In the genomic region with DNA sequence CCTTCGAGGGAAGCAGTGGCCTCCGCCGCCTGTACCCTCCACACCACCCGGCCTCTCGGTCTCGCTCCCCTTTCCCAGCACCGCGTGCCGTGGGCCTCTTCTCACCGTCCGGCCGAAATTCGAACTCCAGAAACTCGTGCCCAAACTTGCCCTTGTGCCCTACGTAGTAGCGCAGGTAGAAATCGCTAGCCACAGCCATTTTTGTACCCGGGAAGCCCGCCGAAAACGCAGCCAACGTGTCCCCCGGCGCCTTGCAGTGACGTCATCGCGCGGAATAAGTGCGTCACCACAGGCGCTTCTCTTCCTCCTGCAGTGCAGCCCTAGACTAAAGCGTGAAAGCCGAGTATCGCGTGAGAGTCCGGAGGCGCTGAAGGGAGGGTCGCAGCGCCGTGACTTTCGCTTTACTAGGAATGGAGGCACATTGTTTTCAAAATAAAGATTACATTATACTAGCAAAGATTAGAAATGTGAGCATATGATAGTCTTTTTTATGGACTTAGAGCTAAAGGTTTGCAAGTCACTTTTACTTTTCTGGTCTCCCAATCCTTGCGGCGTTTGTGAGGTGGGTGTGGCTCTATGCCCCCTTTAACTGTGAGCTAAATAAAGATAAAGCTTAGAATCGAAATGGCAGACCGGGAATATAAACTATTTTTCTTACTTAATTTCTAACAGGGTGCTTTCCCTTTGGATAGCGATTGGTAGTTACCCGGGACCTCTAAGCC, we compare ENCODE assay signal across 1 cellular context.
TF ChIP-seq lines count a peak whose summit lies in the region.

A gene (minus strand): TSS at position 276 of the 722 bp plus-strand sequence. CDS start 77 bp downstream, at position 199.

TF ChIP-seq in GM12878, 131 proteins besides CTCF, POLR2A, EP300 and RAD21 (continued from another document and continues in another):
- TF ChIP-seq, protein P1, sequence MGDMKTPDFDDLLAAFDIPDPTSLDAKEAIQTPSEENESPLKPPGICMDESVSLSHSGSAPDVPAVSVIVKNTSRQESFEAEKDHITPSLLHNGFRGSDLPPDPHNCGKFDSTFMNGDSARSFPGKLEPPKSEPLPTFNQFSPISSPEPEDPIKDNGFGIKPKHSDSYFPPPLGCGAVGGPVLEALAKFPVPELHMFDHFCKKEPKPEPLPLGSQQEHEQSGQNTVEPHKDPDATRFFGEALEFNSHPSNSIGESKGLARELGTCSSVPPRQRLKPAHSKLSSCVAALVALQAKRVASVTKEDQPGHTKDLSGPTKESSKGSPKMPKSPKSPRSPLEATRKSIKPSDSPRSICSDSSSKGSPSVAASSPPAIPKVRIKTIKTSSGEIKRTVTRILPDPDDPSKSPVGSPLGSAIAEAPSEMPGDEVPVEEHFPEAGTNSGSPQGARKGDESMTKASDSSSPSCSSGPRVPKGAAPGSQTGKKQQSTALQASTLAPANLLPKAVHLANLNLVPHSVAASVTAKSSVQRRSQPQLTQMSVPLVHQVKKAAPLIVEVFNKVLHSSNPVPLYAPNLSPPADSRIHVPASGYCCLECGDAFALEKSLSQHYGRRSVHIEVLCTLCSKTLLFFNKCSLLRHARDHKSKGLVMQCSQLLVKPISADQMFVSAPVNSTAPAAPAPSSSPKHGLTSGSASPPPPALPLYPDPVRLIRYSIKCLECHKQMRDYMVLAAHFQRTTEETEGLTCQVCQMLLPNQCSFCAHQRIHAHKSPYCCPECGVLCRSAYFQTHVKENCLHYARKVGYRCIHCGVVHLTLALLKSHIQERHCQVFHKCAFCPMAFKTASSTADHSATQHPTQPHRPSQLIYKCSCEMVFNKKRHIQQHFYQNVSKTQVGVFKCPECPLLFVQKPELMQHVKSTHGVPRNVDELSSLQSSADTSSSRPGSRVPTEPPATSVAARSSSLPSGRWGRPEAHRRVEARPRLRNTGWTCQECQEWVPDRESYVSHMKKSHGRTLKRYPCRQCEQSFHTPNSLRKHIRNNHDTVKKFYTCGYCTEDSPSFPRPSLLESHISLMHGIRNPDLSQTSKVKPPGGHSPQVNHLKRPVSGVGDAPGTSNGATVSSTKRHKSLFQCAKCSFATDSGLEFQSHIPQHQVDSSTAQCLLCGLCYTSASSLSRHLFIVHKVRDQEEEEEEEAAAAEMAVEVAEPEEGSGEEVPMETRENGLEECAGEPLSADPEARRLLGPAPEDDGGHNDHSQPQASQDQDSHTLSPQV (IDR thresholded peaks at IDR 0.05), result no peak
- TF ChIP-seq SIN3A (IDR thresholded peaks at IDR 0.05; ENCODE audit: low read depth, low read length), result peak; percentile 91
- peak; percentile 62 for TF ChIP-seq GABPA (IDR thresholded peaks at IDR 0.05; ENCODE audit: low read depth)
- no peak for TF ChIP-seq SMARCA5 (IDR thresholded peaks at IDR 0.05)
- TF ChIP-seq, protein P2, sequence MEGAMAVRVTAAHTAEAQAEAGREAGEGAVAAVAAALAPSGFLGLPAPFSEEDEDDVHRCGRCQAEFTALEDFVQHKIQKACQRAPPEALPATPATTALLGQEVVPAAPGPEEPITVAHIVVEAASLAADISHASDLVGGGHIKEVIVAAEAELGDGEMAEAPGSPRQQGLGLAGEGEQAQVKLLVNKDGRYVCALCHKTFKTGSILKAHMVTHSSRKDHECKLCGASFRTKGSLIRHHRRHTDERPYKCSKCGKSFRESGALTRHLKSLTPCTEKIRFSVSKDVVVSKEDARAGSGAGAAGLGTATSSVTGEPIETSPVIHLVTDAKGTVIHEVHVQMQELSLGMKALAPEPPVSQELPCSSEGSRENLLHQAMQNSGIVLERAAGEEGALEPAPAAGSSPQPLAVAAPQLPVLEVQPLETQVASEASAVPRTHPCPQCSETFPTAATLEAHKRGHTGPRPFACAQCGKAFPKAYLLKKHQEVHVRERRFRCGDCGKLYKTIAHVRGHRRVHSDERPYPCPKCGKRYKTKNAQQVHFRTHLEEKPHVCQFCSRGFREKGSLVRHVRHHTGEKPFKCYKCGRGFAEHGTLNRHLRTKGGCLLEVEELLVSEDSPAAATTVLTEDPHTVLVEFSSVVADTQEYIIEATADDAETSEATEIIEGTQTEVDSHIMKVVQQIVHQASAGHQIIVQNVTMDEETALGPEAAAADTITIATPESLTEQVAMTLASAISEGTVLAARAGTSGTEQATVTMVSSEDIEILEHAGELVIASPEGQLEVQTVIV (IDR thresholded peaks at IDR 0.05; ENCODE audit: borderline replicate concordance, partially characterized antibody), result peak; percentile 44
- TF ChIP-seq, protein P3, sequence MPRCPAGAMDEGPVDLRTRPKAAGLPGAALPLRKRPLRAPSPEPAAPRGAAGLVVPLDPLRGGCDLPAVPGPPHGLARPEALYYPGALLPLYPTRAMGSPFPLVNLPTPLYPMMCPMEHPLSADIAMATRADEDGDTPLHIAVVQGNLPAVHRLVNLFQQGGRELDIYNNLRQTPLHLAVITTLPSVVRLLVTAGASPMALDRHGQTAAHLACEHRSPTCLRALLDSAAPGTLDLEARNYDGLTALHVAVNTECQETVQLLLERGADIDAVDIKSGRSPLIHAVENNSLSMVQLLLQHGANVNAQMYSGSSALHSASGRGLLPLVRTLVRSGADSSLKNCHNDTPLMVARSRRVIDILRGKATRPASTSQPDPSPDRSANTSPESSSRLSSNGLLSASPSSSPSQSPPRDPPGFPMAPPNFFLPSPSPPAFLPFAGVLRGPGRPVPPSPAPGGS (IDR thresholded peaks at IDR 0.05; ENCODE audit: borderline replicate concordance, insufficient read depth, low read depth, low read length, poor library complexity, severe bottlenecking), result no peak
- TF ChIP-seq MTA3 (IDR thresholded peaks at IDR 0.05; ENCODE audit: borderline replicate concordance, low read length), result peak; percentile 65; the same call in 1 of the 2 replicates
- no peak for TF ChIP-seq HDAC6 (IDR thresholded peaks at IDR 0.05; ENCODE audit: unreplicated experiment)
- no peak for TF ChIP-seq ZNF622 (IDR thresholded peaks at IDR 0.05)
- TF ChIP-seq WRNIP1 (IDR thresholded peaks at IDR 0.05; ENCODE audit: borderline replicate concordance, low read depth, low read length), result 0 out of 2 replicates have a peak, but pooled peaks have one; percentile 32
- peak; percentile 100 for TF ChIP-seq NBN (IDR thresholded peaks at IDR 0.05)
- TF ChIP-seq, protein P4, sequence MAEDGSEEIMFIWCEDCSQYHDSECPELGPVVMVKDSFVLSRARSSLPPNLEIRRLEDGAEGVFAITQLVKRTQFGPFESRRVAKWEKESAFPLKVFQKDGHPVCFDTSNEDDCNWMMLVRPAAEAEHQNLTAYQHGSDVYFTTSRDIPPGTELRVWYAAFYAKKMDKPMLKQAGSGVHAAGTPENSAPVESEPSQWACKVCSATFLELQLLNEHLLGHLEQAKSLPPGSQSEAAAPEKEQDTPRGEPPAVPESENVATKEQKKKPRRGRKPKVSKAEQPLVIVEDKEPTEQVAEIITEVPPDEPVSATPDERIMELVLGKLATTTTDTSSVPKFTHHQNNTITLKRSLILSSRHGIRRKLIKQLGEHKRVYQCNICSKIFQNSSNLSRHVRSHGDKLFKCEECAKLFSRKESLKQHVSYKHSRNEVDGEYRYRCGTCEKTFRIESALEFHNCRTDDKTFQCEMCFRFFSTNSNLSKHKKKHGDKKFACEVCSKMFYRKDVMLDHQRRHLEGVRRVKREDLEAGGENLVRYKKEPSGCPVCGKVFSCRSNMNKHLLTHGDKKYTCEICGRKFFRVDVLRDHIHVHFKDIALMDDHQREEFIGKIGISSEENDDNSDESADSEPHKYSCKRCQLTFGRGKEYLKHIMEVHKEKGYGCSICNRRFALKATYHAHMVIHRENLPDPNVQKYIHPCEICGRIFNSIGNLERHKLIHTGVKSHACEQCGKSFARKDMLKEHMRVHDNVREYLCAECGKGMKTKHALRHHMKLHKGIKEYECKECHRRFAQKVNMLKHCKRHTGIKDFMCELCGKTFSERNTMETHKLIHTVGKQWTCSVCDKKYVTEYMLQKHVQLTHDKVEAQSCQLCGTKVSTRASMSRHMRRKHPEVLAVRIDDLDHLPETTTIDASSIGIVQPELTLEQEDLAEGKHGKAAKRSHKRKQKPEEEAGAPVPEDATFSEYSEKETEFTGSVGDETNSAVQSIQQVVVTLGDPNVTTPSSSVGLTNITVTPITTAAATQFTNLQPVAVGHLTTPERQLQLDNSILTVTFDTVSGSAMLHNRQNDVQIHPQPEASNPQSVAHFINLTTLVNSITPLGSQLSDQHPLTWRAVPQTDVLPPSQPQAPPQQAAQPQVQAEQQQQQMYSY (CRISPR knock-in tag; IDR thresholded peaks at IDR 0.05), result peak; percentile 77; the same call in 1 of the 2 replicates
- no peak for TF ChIP-seq KAT2A (conservative IDR thresholded peaks at IDR 0.05; ENCODE audit: control insufficient read depth, low read depth, low read length)
- peak; percentile 68 for TF ChIP-seq GATAD2B (conservative IDR thresholded peaks at IDR 0.05; ENCODE audit: low read depth)
- no peak for TF ChIP-seq ZZZ3 (IDR thresholded peaks at IDR 0.05; ENCODE audit: control insufficient read depth, insufficient read length, low read depth)
- TF ChIP-seq DPF2 (IDR thresholded peaks at IDR 0.05), result 0 out of 2 replicates have a peak, but pooled peaks have one; percentile 58
- TF ChIP-seq MXI1 (IDR thresholded peaks at IDR 0.05; ENCODE audit: low read depth, low read length), result peak; percentile 97
- TF ChIP-seq, protein P5, sequence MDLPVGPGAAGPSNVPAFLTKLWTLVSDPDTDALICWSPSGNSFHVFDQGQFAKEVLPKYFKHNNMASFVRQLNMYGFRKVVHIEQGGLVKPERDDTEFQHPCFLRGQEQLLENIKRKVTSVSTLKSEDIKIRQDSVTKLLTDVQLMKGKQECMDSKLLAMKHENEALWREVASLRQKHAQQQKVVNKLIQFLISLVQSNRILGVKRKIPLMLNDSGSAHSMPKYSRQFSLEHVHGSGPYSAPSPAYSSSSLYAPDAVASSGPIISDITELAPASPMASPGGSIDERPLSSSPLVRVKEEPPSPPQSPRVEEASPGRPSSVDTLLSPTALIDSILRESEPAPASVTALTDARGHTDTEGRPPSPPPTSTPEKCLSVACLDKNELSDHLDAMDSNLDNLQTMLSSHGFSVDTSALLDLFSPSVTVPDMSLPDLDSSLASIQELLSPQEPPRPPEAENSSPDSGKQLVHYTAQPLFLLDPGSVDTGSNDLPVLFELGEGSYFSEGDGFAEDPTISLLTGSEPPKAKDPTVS (IDR thresholded peaks at IDR 0.05; ENCODE audit: low read depth, low read length), result no peak
- TF ChIP-seq CHD4 (IDR thresholded peaks at IDR 0.05), result no peak
- TF ChIP-seq POLR2AphosphoS2 (IDR thresholded peaks at IDR 0.05; ENCODE audit: low read depth, low read length), result peak; percentile 58; the same call in 1 of the 2 replicates
- TF ChIP-seq RCOR1 (conservative IDR thresholded peaks at IDR 0.05; ENCODE audit: low read depth, low read length), result peak; percentile 75; the same call in 1 of the 2 replicates
- peak; percentile 75 for TF ChIP-seq PAX8 (IDR thresholded peaks at IDR 0.05)
- TF ChIP-seq TARDBP (IDR thresholded peaks at IDR 0.05; ENCODE audit: borderline replicate concordance), result peak; percentile 51; the same call in 1 of the 2 replicates
- TF ChIP-seq, protein P6, sequence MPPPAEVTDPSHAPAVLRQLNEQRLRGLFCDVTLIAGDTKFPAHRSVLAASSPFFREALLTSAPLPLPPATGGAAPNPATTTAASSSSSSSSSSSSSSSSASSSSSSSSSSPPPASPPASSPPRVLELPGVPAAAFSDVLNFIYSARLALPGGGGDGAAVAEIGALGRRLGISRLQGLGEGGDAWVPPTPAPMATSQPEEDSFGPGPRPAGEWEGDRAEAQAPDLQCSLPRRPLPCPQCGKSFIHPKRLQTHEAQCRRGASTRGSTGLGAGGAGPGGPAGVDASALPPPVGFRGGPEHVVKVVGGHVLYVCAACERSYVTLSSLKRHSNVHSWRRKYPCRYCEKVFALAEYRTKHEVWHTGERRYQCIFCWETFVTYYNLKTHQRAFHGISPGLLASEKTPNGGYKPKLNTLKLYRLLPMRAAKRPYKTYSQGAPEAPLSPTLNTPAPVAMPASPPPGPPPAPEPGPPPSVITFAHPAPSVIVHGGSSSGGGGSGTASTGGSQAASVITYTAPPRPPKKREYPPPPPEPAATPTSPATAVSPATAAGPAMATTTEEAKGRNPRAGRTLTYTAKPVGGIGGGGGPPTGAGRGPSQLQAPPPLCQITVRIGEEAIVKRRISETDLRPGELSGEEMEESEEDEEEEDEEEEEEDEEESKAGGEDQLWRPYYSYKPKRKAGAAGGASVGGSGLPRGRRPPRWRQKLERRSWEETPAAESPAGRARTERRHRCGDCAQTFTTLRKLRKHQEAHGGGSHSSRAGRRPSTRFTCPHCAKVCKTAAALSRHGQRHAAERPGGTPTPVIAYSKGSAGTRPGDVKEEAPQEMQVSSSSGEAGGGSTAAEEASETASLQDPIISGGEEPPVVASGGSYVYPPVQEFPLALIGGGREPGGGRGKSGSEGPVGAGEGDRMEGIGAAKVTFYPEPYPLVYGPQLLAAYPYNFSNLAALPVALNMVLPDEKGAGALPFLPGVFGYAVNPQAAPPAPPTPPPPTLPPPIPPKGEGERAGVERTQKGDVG (CRISPR knock-in tag; IDR thresholded peaks at IDR 0.05), result 0 out of 2 replicates have a peak, but pooled peaks have one; percentile 20
- TF ChIP-seq BHLHE40 (IDR thresholded peaks at IDR 0.05; ENCODE audit: borderline replicate concordance in 1 of 2, low read depth in 2 of 2, low read length in 1 of 2), result peak; percentile 69 to 88; a peak in 3 of 4 replicates
- TF ChIP-seq, protein P7, sequence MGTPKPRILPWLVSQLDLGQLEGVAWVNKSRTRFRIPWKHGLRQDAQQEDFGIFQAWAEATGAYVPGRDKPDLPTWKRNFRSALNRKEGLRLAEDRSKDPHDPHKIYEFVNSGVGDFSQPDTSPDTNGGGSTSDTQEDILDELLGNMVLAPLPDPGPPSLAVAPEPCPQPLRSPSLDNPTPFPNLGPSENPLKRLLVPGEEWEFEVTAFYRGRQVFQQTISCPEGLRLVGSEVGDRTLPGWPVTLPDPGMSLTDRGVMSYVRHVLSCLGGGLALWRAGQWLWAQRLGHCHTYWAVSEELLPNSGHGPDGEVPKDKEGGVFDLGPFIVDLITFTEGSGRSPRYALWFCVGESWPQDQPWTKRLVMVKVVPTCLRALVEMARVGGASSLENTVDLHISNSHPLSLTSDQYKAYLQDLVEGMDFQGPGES (IDR thresholded peaks at IDR 0.05), result no peak
- TF ChIP-seq CHD2 (IDR thresholded peaks at IDR 0.05; ENCODE audit: borderline replicate concordance, low read depth, low read length), result peak; percentile 98
- TF ChIP-seq CBX3 (IDR thresholded peaks at IDR 0.05; ENCODE audit: borderline replicate concordance, low read depth), result no peak
- TF ChIP-seq HDAC2 (IDR thresholded peaks at IDR 0.05), result no peak
- peak; percentile 66; the same call in 1 of the 2 replicates for TF ChIP-seq HDGF (IDR thresholded peaks at IDR 0.05)
- TF ChIP-seq, protein P8, sequence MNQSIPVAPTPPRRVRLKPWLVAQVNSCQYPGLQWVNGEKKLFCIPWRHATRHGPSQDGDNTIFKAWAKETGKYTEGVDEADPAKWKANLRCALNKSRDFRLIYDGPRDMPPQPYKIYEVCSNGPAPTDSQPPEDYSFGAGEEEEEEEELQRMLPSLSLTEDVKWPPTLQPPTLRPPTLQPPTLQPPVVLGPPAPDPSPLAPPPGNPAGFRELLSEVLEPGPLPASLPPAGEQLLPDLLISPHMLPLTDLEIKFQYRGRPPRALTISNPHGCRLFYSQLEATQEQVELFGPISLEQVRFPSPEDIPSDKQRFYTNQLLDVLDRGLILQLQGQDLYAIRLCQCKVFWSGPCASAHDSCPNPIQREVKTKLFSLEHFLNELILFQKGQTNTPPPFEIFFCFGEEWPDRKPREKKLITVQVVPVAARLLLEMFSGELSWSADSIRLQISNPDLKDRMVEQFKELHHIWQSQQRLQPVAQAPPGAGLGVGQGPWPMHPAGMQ (IDR thresholded peaks at IDR 0.05; ENCODE audit: borderline replicate concordance), result no peak
- peak; percentile 53 for TF ChIP-seq KLF5 (IDR thresholded peaks at IDR 0.05; ENCODE audit: partially characterized antibody)
- 0 out of 2 replicates have a peak, but pooled peaks have one; percentile 30 for TF ChIP-seq ZBED1 (IDR thresholded peaks at IDR 0.05; ENCODE audit: borderline replicate concordance)
